2 cellular contexts compared by ENCODE assay signal in the genomic region with DNA sequence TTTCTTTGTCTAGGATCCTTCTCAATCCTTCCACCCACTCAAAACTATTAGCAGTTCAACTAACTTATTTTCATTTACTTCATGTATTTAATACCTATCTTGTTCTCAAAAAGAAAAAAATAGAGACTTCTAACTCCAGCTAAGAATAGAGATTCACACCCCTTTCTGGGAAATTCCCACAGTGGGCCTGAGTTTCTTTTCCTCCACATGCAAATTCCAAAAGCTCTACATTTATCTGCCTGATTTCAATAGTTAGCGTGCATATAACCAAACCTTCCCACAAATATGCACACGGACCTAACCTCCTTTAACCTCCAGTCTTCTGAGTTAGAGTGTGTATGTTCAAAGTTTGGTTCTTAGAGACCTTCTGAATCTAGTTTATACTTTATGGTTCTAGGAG.
TF ChIP-seq lines count a peak whose summit lies in the region.

No MANE protein-coding gene starts in this region.

TF ChIP-seq in A549, 52 proteins besides CTCF, POLR2A, EP300 and RAD21 (continued from another document):
- TF ChIP-seq, protein P1, sequence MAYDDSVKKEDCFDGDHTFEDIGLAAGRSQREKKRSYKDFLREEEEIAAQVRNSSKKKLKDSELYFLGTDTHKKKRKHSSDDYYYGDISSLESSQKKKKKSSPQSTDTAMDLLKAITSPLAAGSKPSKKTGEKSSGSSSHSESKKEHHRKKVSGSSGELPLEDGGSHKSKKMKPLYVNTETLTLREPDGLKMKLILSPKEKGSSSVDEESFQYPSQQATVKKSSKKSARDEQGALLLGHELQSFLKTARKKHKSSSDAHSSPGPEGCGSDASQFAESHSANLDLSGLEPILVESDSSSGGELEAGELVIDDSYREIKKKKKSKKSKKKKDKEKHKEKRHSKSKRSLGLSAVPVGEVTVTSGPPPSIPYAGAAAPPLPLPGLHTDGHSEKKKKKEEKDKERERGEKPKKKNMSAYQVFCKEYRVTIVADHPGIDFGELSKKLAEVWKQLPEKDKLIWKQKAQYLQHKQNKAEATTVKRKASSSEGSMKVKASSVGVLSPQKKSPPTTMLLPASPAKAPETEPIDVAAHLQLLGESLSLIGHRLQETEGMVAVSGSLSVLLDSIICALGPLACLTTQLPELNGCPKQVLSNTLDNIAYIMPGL (CRISPR knock-in tag; IDR thresholded peaks at IDR 0.05; ENCODE audit: borderline replicate concordance) = no peak
- no peak for TF ChIP-seq RARB (CRISPR knock-in tag; IDR thresholded peaks at IDR 0.05)
- no peak for TF ChIP-seq FOSL2 (IDR thresholded peaks at IDR 0.05)
- TF ChIP-seq FOSL2 (CRISPR knock-in tag; IDR thresholded peaks at IDR 0.05) = no peak
- no peak for TF ChIP-seq TP53 (CRISPR knock-in tag; IDR thresholded peaks at IDR 0.05)
- no peak for TF ChIP-seq HEYL (CRISPR knock-in tag; IDR thresholded peaks at IDR 0.05)
- TF ChIP-seq CEBPB (IDR thresholded peaks at IDR 0.05) = no peak
- TF ChIP-seq ZSCAN20 (CRISPR knock-in tag; IDR thresholded peaks at IDR 0.05) = no peak
- no peak for TF ChIP-seq ZNF302 (CRISPR knock-in tag; IDR thresholded peaks at IDR 0.05)
- TF ChIP-seq RCOR1 (IDR thresholded peaks at IDR 0.05; ENCODE audit: low read depth, low read length) = no peak
- no peak for TF ChIP-seq MYC (IDR thresholded peaks at IDR 0.05; ENCODE audit: borderline replicate concordance, low read length)
- no peak for TF ChIP-seq FOSB (CRISPR knock-in tag; IDR thresholded peaks at IDR 0.05)
- TF ChIP-seq, protein P2, sequence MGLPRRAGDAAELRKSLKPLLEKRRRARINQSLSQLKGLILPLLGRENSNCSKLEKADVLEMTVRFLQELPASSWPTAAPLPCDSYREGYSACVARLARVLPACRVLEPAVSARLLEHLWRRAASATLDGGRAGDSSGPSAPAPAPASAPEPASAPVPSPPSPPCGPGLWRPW (IDR thresholded peaks at IDR 0.05) = no peak
- no peak for TF ChIP-seq PHF8 (IDR thresholded peaks at IDR 0.05; ENCODE audit: borderline replicate concordance, low read depth)
- no peak for TF ChIP-seq MAFK (IDR thresholded peaks at IDR 0.05; ENCODE audit: partially characterized antibody)
- no peak for TF ChIP-seq ZC3H11A (IDR thresholded peaks at IDR 0.05)

TF ChIP-seq in GM12878, 131 proteins besides CTCF, POLR2A, EP300 and RAD21 (continued from another document):
- TF ChIP-seq, protein P3, sequence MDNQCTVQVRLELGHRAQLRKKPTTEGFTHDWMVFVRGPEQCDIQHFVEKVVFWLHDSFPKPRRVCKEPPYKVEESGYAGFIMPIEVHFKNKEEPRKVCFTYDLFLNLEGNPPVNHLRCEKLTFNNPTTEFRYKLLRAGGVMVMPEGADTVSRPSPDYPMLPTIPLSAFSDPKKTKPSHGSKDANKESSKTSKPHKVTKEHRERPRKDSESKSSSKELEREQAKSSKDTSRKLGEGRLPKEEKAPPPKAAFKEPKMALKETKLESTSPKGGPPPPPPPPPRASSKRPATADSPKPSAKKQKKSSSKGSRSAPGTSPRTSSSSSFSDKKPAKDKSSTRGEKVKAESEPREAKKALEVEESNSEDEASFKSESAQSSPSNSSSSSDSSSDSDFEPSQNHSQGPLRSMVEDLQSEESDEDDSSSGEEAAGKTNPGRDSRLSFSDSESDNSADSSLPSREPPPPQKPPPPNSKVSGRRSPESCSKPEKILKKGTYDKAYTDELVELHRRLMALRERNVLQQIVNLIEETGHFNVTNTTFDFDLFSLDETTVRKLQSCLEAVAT (IDR thresholded peaks at IDR 0.05) = no peak
- no peak for TF ChIP-seq ZNF217 (IDR thresholded peaks at IDR 0.05)
- no peak for TF ChIP-seq MXI1 (IDR thresholded peaks at IDR 0.05; ENCODE audit: low read depth, low read length)
- TF ChIP-seq, protein P4, sequence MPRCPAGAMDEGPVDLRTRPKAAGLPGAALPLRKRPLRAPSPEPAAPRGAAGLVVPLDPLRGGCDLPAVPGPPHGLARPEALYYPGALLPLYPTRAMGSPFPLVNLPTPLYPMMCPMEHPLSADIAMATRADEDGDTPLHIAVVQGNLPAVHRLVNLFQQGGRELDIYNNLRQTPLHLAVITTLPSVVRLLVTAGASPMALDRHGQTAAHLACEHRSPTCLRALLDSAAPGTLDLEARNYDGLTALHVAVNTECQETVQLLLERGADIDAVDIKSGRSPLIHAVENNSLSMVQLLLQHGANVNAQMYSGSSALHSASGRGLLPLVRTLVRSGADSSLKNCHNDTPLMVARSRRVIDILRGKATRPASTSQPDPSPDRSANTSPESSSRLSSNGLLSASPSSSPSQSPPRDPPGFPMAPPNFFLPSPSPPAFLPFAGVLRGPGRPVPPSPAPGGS (IDR thresholded peaks at IDR 0.05; ENCODE audit: borderline replicate concordance, insufficient read depth, low read depth, low read length, poor library complexity, severe bottlenecking) = no peak
- no peak for TF ChIP-seq WRNIP1 (IDR thresholded peaks at IDR 0.05; ENCODE audit: borderline replicate concordance, low read depth, low read length)
- no peak for TF ChIP-seq PAX5 (IDR thresholded peaks at IDR 0.05; ENCODE audit: borderline replicate concordance, low read depth, low read length)
- no peak for TF ChIP-seq LARP7 (IDR thresholded peaks at IDR 0.05)
- TF ChIP-seq ZSCAN29 (IDR thresholded peaks at IDR 0.05) = no peak
